9 cellular contexts compared by ENCODE assay signal in the genomic region with DNA sequence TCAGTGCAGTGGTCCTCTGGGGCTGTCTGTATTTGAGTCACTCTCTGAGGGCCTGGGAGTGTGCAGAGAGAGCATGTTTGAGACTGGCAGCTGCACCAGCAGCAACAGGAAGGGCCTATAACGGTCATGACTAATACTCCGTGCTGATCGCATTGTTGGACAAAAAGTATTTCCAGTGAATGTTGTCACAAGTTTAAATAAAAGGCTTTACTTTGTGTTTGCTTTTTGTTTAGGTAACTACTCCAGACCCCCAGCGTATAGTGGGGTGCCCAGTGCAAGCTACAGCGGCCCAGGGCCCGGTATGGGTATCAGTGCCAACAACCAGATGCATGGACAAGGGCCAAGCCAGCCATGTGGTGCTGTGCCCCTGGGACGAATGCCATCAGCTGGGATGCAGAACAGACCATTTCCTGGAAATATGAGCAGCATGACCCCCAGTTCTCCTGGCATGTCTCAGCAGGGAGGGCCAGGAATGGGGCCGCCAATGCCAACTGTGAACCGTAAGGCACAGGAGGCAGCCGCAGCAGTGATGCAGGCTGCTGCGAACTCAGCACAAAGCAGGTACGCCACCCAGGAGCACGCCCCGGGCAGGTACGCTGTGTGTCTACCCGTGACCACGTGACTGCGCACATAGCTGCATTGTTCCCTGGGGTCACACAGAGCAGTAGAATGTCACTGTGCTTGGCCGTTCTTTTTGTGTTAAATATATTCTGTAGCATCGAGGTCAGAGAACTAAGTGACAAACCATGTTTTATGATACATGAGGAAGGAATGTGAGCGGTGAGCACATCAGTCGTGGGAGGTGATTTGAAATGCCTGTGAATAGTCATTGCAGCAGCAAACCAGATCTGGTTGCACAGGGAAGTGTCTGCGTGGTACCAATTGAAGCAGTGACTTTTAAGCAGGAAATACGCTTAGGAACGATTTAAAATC.
DNase-seq lines count a peak whose midpoint lies in the region; ATAC-seq lines count a peak whose summit lies in the region.
"Had no signal": no experiment of that assay in that cellular context is flagged by ENCODE, and none has a peak within 500 bp of the region (broad histone marks: within the 10 kb centered on the region; RNA-seq: fewer than 3 reads in every experiment).

No MANE protein-coding gene starts in this region.

- DNase-seq in COLO829 (ENCODE audit: low spot score) = peak; percentile 87
- DNase-seq in RKO (ENCODE audit: low spot score) = peak; percentile 88
- DNase-seq in fibroblast of gingiva (ENCODE audit: low read depth) = peak; percentile 97
- peak; percentile 96 for DNase-seq in non-pigmented ciliary epithelial cell (ENCODE audit: low read depth)
- no peak for DNase-seq in T-helper 17 cell
- DNase-seq in DMS53 (lab: John Stamatoyannopoulos, UW) = no peak
- no peak for DNase-seq in SK-N-DZ (ENCODE audit: low spot score)

- no peaks in the 10 kb centered on the region for H3K36me3 Mint-ChIP-seq in T-helper 17 cell (ENCODE audit: low read depth)

- H3K27ac Mint-ChIP-seq in T-helper 17 cell = no peak overlapping the region
- H3K27ac Mint-ChIP-seq: activated naive CD4-positive, alpha-beta T cell treated with anti-CD3 and anti-CD28 coated beads, Interleukin-2, amount 50 U/mL, for 24 hours had no signal

- no peak overlapping the region for H3K4me3 Mint-ChIP-seq in T-helper 17 cell
- H3K4me3 Mint-ChIP-seq: activated naive CD4-positive, alpha-beta T cell treated with anti-CD3 and anti-CD28 coated beads, Interleukin-2, amount 50 U/mL, for 24 hours had no signal

- H3K4me1 Mint-ChIP-seq in T-helper 17 cell = peaks cover 19% of the 10 kb centered on the region

- ATAC-seq in GM19397 (IDR thresholded peaks at IDR 0.05; ENCODE audit: unreplicated experiment) (no peak), T-helper 17 cell (no peak)

- no peaks in the 10 kb centered on the region for H3K27me3 Mint-ChIP-seq in T-helper 17 cell
- H3K27me3 Mint-ChIP-seq: activated naive CD4-positive, alpha-beta T cell treated with anti-CD3 and anti-CD28 coated beads, Interleukin-2, amount 50 U/mL, for 24 hours had no signal

- no peaks in the 10 kb centered on the region for H3K9me3 ChIP-seq in T-helper 17 cell (ENCODE audit: control insufficient read depth, low read length, poor library complexity, severe bottlenecking)

Comparison
In these comparisons a context has a peak if more than half of its experiments do, and no peak if none do; other contexts are left out.
1. DNase-seq: peak in COLO829 (single experiment), RKO (single experiment), fibroblast of gingiva (single experiment) and non-pigmented ciliary epithelial cell (single experiment); none in T-helper 17 cell (0 of 3), DMS53 (single experiment) and SK-N-DZ (single experiment).